ENCODE assay signal across 1 cellular context in the genomic region with DNA sequence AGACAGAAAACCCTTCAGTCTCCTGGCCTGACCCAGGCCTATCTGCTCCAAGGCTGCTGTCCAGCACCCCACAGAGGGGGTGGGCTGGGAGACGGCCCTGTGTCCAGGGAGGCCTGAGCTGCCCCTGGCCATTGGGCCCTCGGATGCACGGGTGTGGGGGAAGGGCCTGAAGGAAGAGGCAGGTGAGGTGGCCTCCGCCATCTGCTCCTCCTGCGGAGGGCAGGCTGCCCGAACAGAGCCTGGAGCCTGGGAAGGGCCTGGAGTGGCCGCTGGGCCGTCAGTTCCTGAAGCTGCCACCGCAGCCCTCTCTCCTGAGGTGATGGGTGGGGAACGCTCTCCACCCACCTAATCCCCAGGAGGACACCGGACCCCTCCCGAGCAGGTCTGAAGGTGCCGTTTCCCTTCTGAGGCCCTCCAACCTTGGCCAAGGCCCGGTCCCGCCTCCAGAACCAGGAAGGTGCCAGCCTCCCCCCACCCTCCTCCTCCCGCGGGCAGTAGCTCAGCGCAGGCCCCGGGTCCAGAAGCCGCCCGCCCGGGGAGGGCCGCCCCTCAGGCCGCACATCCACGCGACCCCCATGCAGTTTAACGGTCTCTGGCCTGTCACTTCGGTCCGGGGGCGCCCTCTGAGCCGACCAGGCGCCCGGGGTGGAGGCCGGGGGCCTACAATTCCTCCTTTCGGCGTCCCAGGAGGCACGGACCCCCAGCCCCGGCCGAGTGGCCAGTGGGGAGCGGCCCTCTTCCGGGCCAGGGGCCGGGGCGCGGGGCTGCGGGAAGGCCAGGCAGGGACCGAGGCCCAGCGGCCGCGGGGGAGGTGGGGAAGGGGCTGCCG.
TF ChIP-seq lines count a peak whose summit lies in the region.

No MANE protein-coding gene starts in this region.

TF ChIP-seq in GM12878, 131 proteins besides CTCF, POLR2A, EP300 and RAD21:
- TF ChIP-seq HSF1 (IDR thresholded peaks at IDR 0.05; ENCODE audit: low read depth, low read length) = no peak
- no peak for TF ChIP-seq NRF1 (conservative IDR thresholded peaks at IDR 0.05; ENCODE audit: low read depth, low read length)
- TF ChIP-seq, protein P1, sequence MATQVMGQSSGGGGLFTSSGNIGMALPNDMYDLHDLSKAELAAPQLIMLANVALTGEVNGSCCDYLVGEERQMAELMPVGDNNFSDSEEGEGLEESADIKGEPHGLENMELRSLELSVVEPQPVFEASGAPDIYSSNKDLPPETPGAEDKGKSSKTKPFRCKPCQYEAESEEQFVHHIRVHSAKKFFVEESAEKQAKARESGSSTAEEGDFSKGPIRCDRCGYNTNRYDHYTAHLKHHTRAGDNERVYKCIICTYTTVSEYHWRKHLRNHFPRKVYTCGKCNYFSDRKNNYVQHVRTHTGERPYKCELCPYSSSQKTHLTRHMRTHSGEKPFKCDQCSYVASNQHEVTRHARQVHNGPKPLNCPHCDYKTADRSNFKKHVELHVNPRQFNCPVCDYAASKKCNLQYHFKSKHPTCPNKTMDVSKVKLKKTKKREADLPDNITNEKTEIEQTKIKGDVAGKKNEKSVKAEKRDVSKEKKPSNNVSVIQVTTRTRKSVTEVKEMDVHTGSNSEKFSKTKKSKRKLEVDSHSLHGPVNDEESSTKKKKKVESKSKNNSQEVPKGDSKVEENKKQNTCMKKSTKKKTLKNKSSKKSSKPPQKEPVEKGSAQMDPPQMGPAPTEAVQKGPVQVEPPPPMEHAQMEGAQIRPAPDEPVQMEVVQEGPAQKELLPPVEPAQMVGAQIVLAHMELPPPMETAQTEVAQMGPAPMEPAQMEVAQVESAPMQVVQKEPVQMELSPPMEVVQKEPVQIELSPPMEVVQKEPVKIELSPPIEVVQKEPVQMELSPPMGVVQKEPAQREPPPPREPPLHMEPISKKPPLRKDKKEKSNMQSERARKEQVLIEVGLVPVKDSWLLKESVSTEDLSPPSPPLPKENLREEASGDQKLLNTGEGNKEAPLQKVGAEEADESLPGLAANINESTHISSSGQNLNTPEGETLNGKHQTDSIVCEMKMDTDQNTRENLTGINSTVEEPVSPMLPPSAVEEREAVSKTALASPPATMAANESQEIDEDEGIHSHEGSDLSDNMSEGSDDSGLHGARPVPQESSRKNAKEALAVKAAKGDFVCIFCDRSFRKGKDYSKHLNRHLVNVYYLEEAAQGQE (IDR thresholded peaks at IDR 0.05; ENCODE audit: low read depth, low read length) = 0 out of 2 replicates have a peak, but pooled peaks have one; percentile 19
TF ChIP-seq in GM12878: peak in this region for 1.
